ENCODE assay signal across 27 cellular contexts in genomic region chr6:105028898-105029297, GRCh38.
"Had no signal": no experiment of that assay in that cellular context is flagged by ENCODE, and none has a peak within 500 bp of the region (broad histone marks: within the 10 kb centered on the region; RNA-seq: fewer than 3 reads in every experiment).

No MANE protein-coding gene starts in this region.

- FAIRE-seq: endometrium, kidney had no signal

- H3K36me3 ChIP-seq: colonic mucosa, esophagus squamous epithelium, gastrocnemius medialis, heart left ventricle, left ventricle myocardium inferior, lower lobe of right lung had no signal

- H3K9me3 ChIP-seq: colonic mucosa, esophagus squamous epithelium, gastrocnemius medialis, heart left ventricle, left ventricle myocardium inferior, lower lobe of right lung, mucosa of descending colon had no signal

- H3K27ac ChIP-seq: colonic mucosa, epithelial cell of prostate, esophagus squamous epithelium, gastrocnemius medialis, heart left ventricle, hepatocyte, left ventricle myocardium inferior, lower lobe of right lung had no signal

- DNase-seq: colonic mucosa; cortex of kidney; effector CD8-positive, alpha-beta T cell; effector memory CD8-positive, alpha-beta T cell; endodermal cell; erythroblast; esophagus squamous epithelium; foreskin fibroblast; foreskin melanocyte; gastrocnemius medialis; heart left ventricle; hypothalamus; immature natural killer cell; islet precursor cell; kidney; kidney glomerular epithelial cell; left colon; left ventricle myocardium inferior; lower lobe of right lung; mesenchymal stem cell; mucosa of descending colon; naive B cell had no signal

- H3K4me3 ChIP-seq: colonic mucosa, esophagus squamous epithelium, gastrocnemius medialis, heart left ventricle, hepatocyte, left ventricle myocardium inferior, lower lobe of right lung, mucosa of descending colon had no signal

- H3K4me2 ChIP-seq: hepatocyte had no signal

- ATAC-seq: effector memory CD8-positive, alpha-beta T cell; esophagus mucosa; gastrocnemius medialis; heart left ventricle; left colon; left lobe of liver; lower lobe of right lung; mucosa of descending colon had no signal

- H3K27me3 ChIP-seq: colonic mucosa, esophagus squamous epithelium, gastrocnemius medialis, hepatocyte had no signal

- H3K4me1 ChIP-seq: colonic mucosa, esophagus squamous epithelium, gastrocnemius medialis, heart left ventricle, left ventricle myocardium inferior, lower lobe of right lung had no signal

- H2AFZ ChIP-seq: hepatocyte had no signal
